Comparison of ENCODE assay signal across 23 cellular contexts in the genomic region with DNA sequence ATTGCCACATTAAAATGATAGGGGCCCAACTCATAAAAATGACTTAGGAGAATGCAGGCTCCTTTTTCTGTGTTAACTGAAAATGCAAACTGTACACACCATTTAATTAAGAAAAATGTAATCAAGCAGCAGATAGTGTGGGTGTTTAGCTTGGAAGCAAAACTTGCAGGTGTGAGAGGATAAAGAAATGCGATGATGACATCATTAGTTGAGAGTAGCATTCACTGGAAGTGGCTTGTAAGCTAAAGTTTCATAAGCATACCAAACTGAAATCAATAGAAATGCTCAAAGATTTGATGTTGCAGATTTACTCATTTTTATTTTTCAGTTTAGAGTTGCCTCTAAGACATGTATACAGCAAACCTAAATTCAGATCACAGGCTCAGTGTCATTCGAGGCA.
"Had no signal": no experiment of that assay in that cellular context is flagged by ENCODE, and none has a peak within 500 bp of the region (broad histone marks: within the 10 kb centered on the region; RNA-seq: fewer than 3 reads in every experiment).

No MANE protein-coding gene starts in this region.

- H3K4me1 Mint-ChIP-seq: endodermal cell, mesothelial cell of epicardium, naive B cell had no signal

- H3K27ac Mint-ChIP-seq: dendritic cell treated with granulocyte-macrophage colony-stimulating factor and Interleukin-4, amounts not matched to agents 40 ng/mL and 50 ng/mL, for 4 days; effector memory CD8-positive, alpha-beta T cell; endodermal cell; mesothelial cell of epicardium; naive B cell had no signal

- H3K4me3 ChIP-seq: esophagus squamous epithelium, gastrocnemius medialis, heart right ventricle, left lung, lower lobe of right lung, mucosa of descending colon had no signal

- DNase-seq: cortex of kidney; effector CD8-positive, alpha-beta T cell; effector memory CD8-positive, alpha-beta T cell; endodermal cell; erythroblast; esophagus squamous epithelium; foreskin fibroblast; foreskin melanocyte; gastrocnemius medialis; glutamatergic neuron; head of caudate nucleus; heart right ventricle; hippocampal formation; left cardiac atrium; left lung; left ventricle myocardium superior; lower lobe of right lung; mesenchymal stem cell; mucosa of descending colon; naive B cell had no signal

- H3K4me3 Mint-ChIP-seq: dendritic cell treated with granulocyte-macrophage colony-stimulating factor and Interleukin-4, amounts not matched to agents 40 ng/mL and 50 ng/mL, for 4 days; effector memory CD8-positive, alpha-beta T cell; endodermal cell; mesothelial cell of epicardium; naive B cell had no signal

- H3K9me3 ChIP-seq: esophagus squamous epithelium, gastrocnemius medialis, left lung, lower lobe of right lung had no signal

- H3K9me3 Mint-ChIP-seq: endodermal cell, mesothelial cell of epicardium had no signal

- H3K27ac ChIP-seq: epithelial cell of prostate, esophagus squamous epithelium, gastrocnemius medialis, heart right ventricle, left lung, lower lobe of right lung had no signal

- H3K4me1 ChIP-seq: esophagus squamous epithelium, gastrocnemius medialis, heart right ventricle, left lung, lower lobe of right lung had no signal

- H3K27me3 ChIP-seq: esophagus squamous epithelium, gastrocnemius medialis, heart right ventricle, left lung had no signal

- H3K36me3 Mint-ChIP-seq: mesothelial cell of epicardium, naive B cell had no signal

- H3K36me3 ChIP-seq: esophagus squamous epithelium, gastrocnemius medialis, heart right ventricle, left lung, lower lobe of right lung had no signal

- H3K27me3 Mint-ChIP-seq: dendritic cell treated with granulocyte-macrophage colony-stimulating factor and Interleukin-4, amounts not matched to agents 40 ng/mL and 50 ng/mL, for 4 days; effector memory CD8-positive, alpha-beta T cell; naive B cell had no signal
